Comparison of ENCODE assay signal across 27 cellular contexts in genomic region chr6:121698617-121699016, GRCh38.
"Had no signal": no experiment of that assay in that cellular context is flagged by ENCODE, and none has a peak within 500 bp of the region (broad histone marks: within the 10 kb centered on the region; RNA-seq: fewer than 3 reads in every experiment).

No MANE protein-coding gene starts in this region.

- H3K4me3 ChIP-seq: esophagus squamous epithelium, lower lobe of right lung, mucosa of descending colon, neural progenitor cell, right lobe of liver, tibial artery had no signal

- DNase-seq: cortex of kidney; effector memory CD8-positive, alpha-beta T cell; erythroblast; esophagus squamous epithelium; foreskin melanocyte; glutamatergic neuron; hypothalamus; immature natural killer cell; islet precursor cell; kidney glomerular epithelial cell; left colon; left ventricle myocardium superior; lower lobe of right lung; mucosa of descending colon; naive B cell; right lobe of liver; small intestine; stimulated activated CD4-positive, alpha-beta T cell treated with anti-CD3 and anti-CD28 coated beads, Interleukin-12 subunit alpha, Interleukin-12 subunit beta, amount 100 ng/mL, for 4 hours; stimulated activated CD4-positive, alpha-beta T cell treated with anti-CD3 and anti-CD28 coated beads, Interleukin-1b, Interleukin-23, amount 100 ng/mL, for 48 hours; stimulated activated CD4-positive, alpha-beta T cell treated with anti-CD3 and anti-CD28 coated beads, Interleukin-4, amount 100 ng/mL, for 1 hour; stimulated activated CD8-positive, alpha-beta memory T cell treated with anti-CD3 and anti-CD28 coated beads, Interleukin-4, amount 100 ng/mL, for 48 hours; stimulated activated naive CD4-positive, alpha-beta T cell; stimulated activated naive CD8-positive, alpha-beta T cell treated with anti-CD3 and anti-CD28 coated beads, Interleukin-15, amount 100 ng/mL, for 72 hours; tibial artery had no signal

- H3K27me3 ChIP-seq: esophagus squamous epithelium, neural progenitor cell, right lobe of liver, tibial artery had no signal

- H3K79me2 ChIP-seq: parathyroid adenoma had no signal

- H3K36me3 ChIP-seq: esophagus squamous epithelium, lower lobe of right lung, neural progenitor cell, right lobe of liver, tibial artery had no signal

- H2AFZ ChIP-seq: neural progenitor cell, parathyroid adenoma had no signal

- H3K4me1 ChIP-seq: lower lobe of right lung, neural progenitor cell, parathyroid adenoma, right lobe of liver had no signal

- H3K9ac ChIP-seq: neural progenitor cell, parathyroid adenoma had no signal

- ATAC-seq: effector memory CD8-positive, alpha-beta T cell; left colon; left ventricle myocardium superior; lower lobe of right lung; mucosa of descending colon; natural killer cell treated with Interleukin-12 subunit alpha and Interleukin-12 subunit beta and Interleukin-15 and Interleukin-18, amount 100 ng/mL, for 72 hours; right lobe of liver; stimulated activated naive CD8-positive, alpha-beta T cell treated with anti-CD3 and anti-CD28 coated beads, Interleukin-15, amount 100 ng/mL, for 72 hours had no signal

- H3K9me3 ChIP-seq: esophagus squamous epithelium, lower lobe of right lung, mucosa of descending colon, right lobe of liver, tibial artery had no signal

- H3K27ac ChIP-seq: esophagus squamous epithelium, lower lobe of right lung, neural progenitor cell, parathyroid adenoma, right lobe of liver had no signal

- H3K4me2 ChIP-seq: neural progenitor cell had no signal
